In the genomic region with DNA sequence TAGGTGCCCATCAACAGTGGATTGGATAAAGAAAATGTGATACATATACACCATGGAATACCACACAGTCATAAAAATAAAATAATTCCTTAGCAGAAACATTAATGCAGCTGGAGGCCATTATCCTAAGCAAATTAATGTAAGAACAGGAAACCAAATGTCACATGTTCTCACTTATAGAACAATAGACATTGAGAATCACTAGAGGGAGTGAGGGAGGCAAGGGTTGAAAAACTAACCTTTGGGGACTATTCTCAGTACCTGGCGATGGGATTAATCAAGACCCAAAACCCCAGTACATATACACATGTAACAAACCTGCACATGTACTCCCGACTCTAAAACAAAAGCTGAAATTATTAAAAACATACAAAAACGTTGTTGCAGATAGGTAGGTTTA, we compare ENCODE assay signal across 21 cellular contexts.
DNase-seq lines count a peak whose midpoint lies in the region; FAIRE-seq and TF ChIP-seq lines count a peak whose summit lies in the region.
"Had no signal": no experiment of that assay in that cellular context is flagged by ENCODE, and none has a peak within 500 bp of the region (broad histone marks: within the 10 kb centered on the region; RNA-seq: fewer than 3 reads in every experiment).

No MANE protein-coding gene starts in this region.

- H2BK12ac ChIP-seq in H9 (ENCODE audit: insufficient read length, low read depth, low read length) = no peak overlapping the region
- H2BK12ac ChIP-seq in H1 (ENCODE audit: low read depth, low read length) = no peak overlapping the region

- no peaks in the 10 kb centered on the region for H4K20me1 ChIP-seq in H9 (ENCODE audit: control insufficient read depth, insufficient read depth, insufficient read length)
- no peaks in the 10 kb centered on the region for H4K20me1 ChIP-seq in H1 (replicated peaks in 1 of 2; ENCODE audit: control insufficient read depth in 1 of 2, insufficient read depth in 2 of 2, low read length in 2 of 2)
- H4K20me1 ChIP-seq: BLaER1 treated with 17β-estradiol and CSF1 and Interleukin-3, amounts not matched to agents 10 nM and 100 nM had no signal

- no peaks in the 10 kb centered on the region for H3K27me3 Mint-ChIP-seq in H9 (ENCODE audit: low read depth)
- H3K27me3 Mint-ChIP-seq: CD4-positive, alpha-beta memory T cell had no signal

- TF ChIP-seq POLR2A in H1 (IDR thresholded peaks at IDR 0.05; ENCODE audit: control extremely low read depth in 1 of 2, low read depth in 2 of 2, low read length in 2 of 2) = no peak

- TF ChIP-seq CTCF in C4-2B (conservative IDR thresholded peaks at IDR 0.05) (peak; percentile 17; the same call in 1 of the 2 replicates), H9 (conservative IDR thresholded peaks at IDR 0.05) (peak; percentile 43), H1 (IDR thresholded peaks at IDR 0.05; ENCODE audit: control extremely low read depth in 1 of 3, insufficient read depth in 1 of 3, low read depth in 1 of 3, low read length in 3 of 3) (peak in 1 of 3 experiments; percentile 33; a peak in 2 of 4 replicates), brain microvascular endothelial cell (IDR thresholded peaks at IDR 0.05; ENCODE audit: low read depth, low read length, missing control alignments) (no peak)

- no peak for DNase-seq in H9
- DNase-seq in H1 (ENCODE audit: low read depth in 1 of 2, low spot score in 2 of 2) = no peak
- DNase-seq in activated T-cell treated with anti-CD3 and anti-CD28 coated beads, Interleukin-2, amount 50 U/mL, for 48 hours = no peak
- no peak for DNase-seq in brain microvascular endothelial cell
- DNase-seq in DMS79 treated with DMSO at 0.1 percent for 48 hours (lab: John Stamatoyannopoulos, UW) = no peak
- DNase-seq: 8988T; ACHN; AML-193; BE2C; Calu3; CD4-positive, alpha-beta memory T cell; COR-L47; DMS79; GF-D8; GM23248; HCEC 1CT had no signal

- H3K23me2 ChIP-seq in H9 (ENCODE audit: insufficient read length, low read depth, low read length, poor library complexity, severe bottlenecking) (no peaks in the 10 kb centered on the region), H1 (ENCODE audit: low read depth, low read length) (no peaks in the 10 kb centered on the region)

- no peak overlapping the region for H3T11ph ChIP-seq in H9 (ENCODE audit: low read length)

- no peak overlapping the region for H3K4ac ChIP-seq in H9 (ENCODE audit: low read depth, low read length)
- no peak overlapping the region for H3K4ac ChIP-seq in H1 (replicated peaks; ENCODE audit: insufficient read length, low read depth, low read length)

- POLR2A ChIA-PET in H1 (lab: Charles Lee; ENCODE audit: partially characterized antibody) = no interaction called here

- FAIRE-seq in H1 (lab: Jason Lieb, UNC) = peak; percentile 36
- FAIRE-seq: A549, GM12891, H54 had no signal

- H4K91ac ChIP-seq in H9 (ENCODE audit: insufficient read length, low read depth, low read length) = no peak overlapping the region
- H4K91ac ChIP-seq in H1 (replicated peaks; ENCODE audit: insufficient read length, low read length) = no peak overlapping the region

- H3K27ac ChIP-seq in C4-2B (no peak overlapping the region), H9 (ENCODE audit: insufficient read length, low read depth, low read length) (no peak overlapping the region), H1 (ENCODE audit: low read depth, low read length) (no peak overlapping the region), brain microvascular endothelial cell (no peak overlapping the region)
- H3K27ac ChIP-seq: A549; BLaER1 treated with 17β-estradiol and CSF1 and Interleukin-3, amounts not matched to agents 10 nM and 100 nM; GM23248 had no signal

- no peak overlapping the region for H2BK15ac ChIP-seq in H9 (ENCODE audit: low read depth, low read length)
- no peak overlapping the region for H2BK15ac ChIP-seq in H1 (ENCODE audit: low read length)

- no peak overlapping the region for H3K14ac ChIP-seq in H9 (ENCODE audit: insufficient read depth, low read length)
- no peak overlapping the region for H3K14ac ChIP-seq in H1 (ENCODE audit: insufficient read length)

- H2BK5ac ChIP-seq in H9 (ENCODE audit: insufficient read length, low read length) (no peak overlapping the region), H1 (ENCODE audit: low read depth, low read length) (no peak overlapping the region)

- no peak overlapping the region for H3K9ac ChIP-seq in H9 (ENCODE audit: extremely low read depth, insufficient read length, low read length)
- no peak overlapping the region for H3K9ac ChIP-seq in H1 (replicated peaks in 1 of 4; ENCODE audit: extremely low read depth in 1 of 4, low read depth in 3 of 4, low read length in 3 of 4)
- H3K9ac ChIP-seq: BLaER1 treated with 17β-estradiol and CSF1 and Interleukin-3, amounts not matched to agents 10 nM and 100 nM; GM23248 had no signal

- H3K79me1 ChIP-seq in H9 (ENCODE audit: insufficient read depth, low read depth, low read length, poor library complexity, severe bottlenecking) (no peaks in the 10 kb centered on the region), H1 (ENCODE audit: low read depth, low read length) (no peaks in the 10 kb centered on the region)

- CTCF ChIA-PET in H1 (lab: Charles Lee; ENCODE audit: partially characterized antibody) = interaction anchor here (0.8 to 2.3 kb wide), 8 partner anchors 9 to 41 kb away, joined by 3 to 13 read pairs (median 3); no protein-coding TSS in a partner anchor

- H3K4me3 ChIP-seq in H1 (ENCODE audit: extremely low read depth in 1 of 4, insufficient read depth in 2 of 4, low read depth in 3 of 4, low read length in 4 of 4) (no peak overlapping the region), brain microvascular endothelial cell (ENCODE audit: low read depth, low read length) (no peak overlapping the region)
- H3K4me3 ChIP-seq: A549; BLaER1 treated with 17β-estradiol and CSF1 and Interleukin-3, amounts not matched to agents 10 nM and 100 nM; GM23248 had no signal

- peaks cover 4% of the 10 kb centered on the region in 2 experiments; a peak in 2 of 5 replicates for H3K9me3 Mint-ChIP-seq in H9

- H2BK20ac ChIP-seq in H9 (ENCODE audit: low read depth, low read length, poor library complexity, severe bottlenecking) (no peak overlapping the region), H1 (ENCODE audit: low read length) (no peak overlapping the region)

- no peak overlapping the region for H3K4me3 Mint-ChIP-seq in H9
- H3K4me3 Mint-ChIP-seq: CD4-positive, alpha-beta memory T cell had no signal

- H3K4me1 ChIP-seq in H9 (ENCODE audit: insufficient read depth, low read length) = peaks cover 9% of the 10 kb centered on the region; the same call in 1 of the 2 replicates
- peaks cover 0 to 17% (median 5%) of the 10 kb centered on the region in 4 experiments; a peak in 5 of 7 replicates for H3K4me1 ChIP-seq in H1 (replicated peaks in 1 of 4; ENCODE audit: control insufficient read depth in 3 of 4, insufficient read depth in 4 of 4, low read length in 3 of 4)
- H3K4me1 ChIP-seq: A549; BE2C; BLaER1 treated with 17β-estradiol and CSF1 and Interleukin-3, amounts not matched to agents 10 nM and 100 nM had no signal

- no peaks in the 10 kb centered on the region; the same call in 1 of the 2 replicates for H3K79me2 ChIP-seq in H9 (ENCODE audit: insufficient read depth, low read length)
- H3K79me2 ChIP-seq in H1 (ENCODE audit: control insufficient read depth in 1 of 2, insufficient read depth in 2 of 2, low read length in 2 of 2) = no peaks in the 10 kb centered on the region

- H3K27ac Mint-ChIP-seq in H9 = peak overlapping the region in 1 of 3 experiments; percentile 31; a peak in 1 of 7 replicates
- H3K27ac Mint-ChIP-seq: CD4-positive, alpha-beta memory T cell had no signal

- H3K4me1 Mint-ChIP-seq in H9 = peaks cover 45 to 59% of the 10 kb centered on the region in 2 experiments
- H3K4me1 Mint-ChIP-seq: CD4-positive, alpha-beta memory T cell had no signal

- in situ Hi-C loops in brain microvascular endothelial cell (cut with HindIII; ENCODE audit: low pct_ligation_motif_present, low sequenced_read_pairs) = no loop called here

- no CpG with 5 or more reads among the region's 3 CpGs for WGBS in H9 (ENCODE audit: extremely low coverage, insufficient read length, low lambda C conversion rate)
- 48% methylated on average over 3 of the region's 3 CpGs; no CpG with 5 or more reads in 1 of the 2 experiments for WGBS in H1 (ENCODE audit: extremely low coverage in 1 of 2, insufficient coverage in 1 of 2, insufficient read length in 1 of 2, insufficient replicate concordance in 2 of 2, low coverage in 1 of 2, low lambda C conversion rate in 2 of 2, missing lambda C conversion rate in 1 of 2), 2 experiments

- peaks cover 2 to 4% (median 3%) of the 10 kb centered on the region in 3 experiments; a peak in 4 of 7 replicates for H3K36me3 Mint-ChIP-seq in H9 (ENCODE audit: insufficient read depth in 1 of 3, low read depth in 3 of 3)
- H3K36me3 Mint-ChIP-seq: CD4-positive, alpha-beta memory T cell had no signal

- no peak overlapping the region for H2BK120ac ChIP-seq in H9 (ENCODE audit: low read depth, low read length, poor library complexity, severe bottlenecking)
- no peak overlapping the region for H2BK120ac ChIP-seq in H1 (replicated peaks; ENCODE audit: low read depth, low read length)

- H4K8ac ChIP-seq in H9 (replicated peaks; ENCODE audit: insufficient read length, low read depth, low read length) = no peak overlapping the region
- no peak overlapping the region for H4K8ac ChIP-seq in H1 (ENCODE audit: extremely low read depth, insufficient read depth, low read length)

- no peak overlapping the region for H3K23ac ChIP-seq in H9 (ENCODE audit: insufficient read length, low read depth, low read length)
- H3K23ac ChIP-seq in H1 (ENCODE audit: insufficient read length) = no peak overlapping the region

- H4K5ac ChIP-seq in H9 (ENCODE audit: insufficient read length, low read depth, low read length) = no peak overlapping the region
- H4K5ac ChIP-seq in H1 (ENCODE audit: insufficient read length, low read depth, low read length) = no peak overlapping the region

- H3K36me3 ChIP-seq in H1 (ENCODE audit: control insufficient read depth in 2 of 4, insufficient read depth in 4 of 4, low read length in 3 of 4) = no peaks in the 10 kb centered on the region
- H3K36me3 ChIP-seq in brain microvascular endothelial cell (replicated peaks) = no peaks in the 10 kb centered on the region
- H3K36me3 ChIP-seq: BE2C; BLaER1 treated with 17β-estradiol and CSF1 and Interleukin-3, amounts not matched to agents 10 nM and 100 nM had no signal

- no peak overlapping the region for H2AK5ac ChIP-seq in H9 (ENCODE audit: insufficient read length, low read length)
- no peak overlapping the region for H2AK5ac ChIP-seq in H1 (ENCODE audit: low read depth, low read length)

- no peak overlapping the region for H2AFZ ChIP-seq in H9 (ENCODE audit: low read length)
- no peak overlapping the region for H2AFZ ChIP-seq in H1 (ENCODE audit: low read length)
- H2AFZ ChIP-seq: GM23248 had no signal

- no peak overlapping the region for H3K56ac ChIP-seq in H9 (ENCODE audit: insufficient read length, low read depth, low read length)
- H3K56ac ChIP-seq in H1 (replicated peaks; ENCODE audit: insufficient read length, low read depth, low read length) = no peak overlapping the region

- H3K18ac ChIP-seq in H9 (ENCODE audit: insufficient read length, low read depth, low read length) (no peak overlapping the region), H1 (ENCODE audit: extremely low read depth, low read length) (no peak overlapping the region)

- H3K4me2 ChIP-seq in H9 (ENCODE audit: insufficient read depth, insufficient read length, low read length) (no peak overlapping the region), H1 (ENCODE audit: insufficient read depth in 1 of 2, low read depth in 2 of 2, low read length in 2 of 2) (no peak overlapping the region)
- H3K4me2 ChIP-seq: A549; BLaER1 treated with 17β-estradiol and CSF1 and Interleukin-3, amounts not matched to agents 10 nM and 100 nM had no signal

- TF ChIP-seq EP300 in H1 (IDR thresholded peaks at IDR 0.05; ENCODE audit: borderline replicate concordance in 1 of 2, low read depth in 2 of 2, low read length in 2 of 2) = no peak

- H3K9me3 ChIP-seq in H9 (ENCODE audit: control insufficient read depth, low read depth, low read length) (no peaks in the 10 kb centered on the region), H1 (ENCODE audit: insufficient read depth in 2 of 2, low read depth in 1 of 2, low read length in 1 of 2) (no peaks in the 10 kb centered on the region)
- H3K9me3 ChIP-seq: A549; BE2C; BLaER1 treated with 17β-estradiol and CSF1 and Interleukin-3, amounts not matched to agents 10 nM and 100 nM had no signal

- peak in 1 of 2 experiments; percentile 34; a peak in 2 of 4 replicates for TF ChIP-seq RAD21 in H1 (IDR thresholded peaks at IDR 0.05 in 1 of 2, conservative IDR thresholded peaks at IDR 0.05 in 1 of 2; ENCODE audit: low read depth in 2 of 2, low read length in 2 of 2)

- H3K27me3 ChIP-seq in H9 (ENCODE audit: insufficient read depth, low read length) (no peaks in the 10 kb centered on the region), H1 (replicated peaks in 1 of 4; ENCODE audit: control insufficient read depth in 3 of 4, extremely low read depth in 1 of 4, insufficient read depth in 3 of 4, low read length in 3 of 4) (no peaks in the 10 kb centered on the region), brain microvascular endothelial cell (replicated peaks) (no peaks in the 10 kb centered on the region)
- H3K27me3 ChIP-seq: BE2C; BLaER1 treated with 17β-estradiol and CSF1 and Interleukin-3, amounts not matched to agents 10 nM and 100 nM had no signal
